11 cellular contexts compared by ENCODE assay signal in genomic region chr11:2443881-2444300, GRCh38. TPM values are rescaled to one million over a fixed set of nuclear protein-coding genes. Genes with fewer than 3 reads are reported as not detected.
DNase-seq lines count a peak whose midpoint lies in the region; ATAC-seq and TF ChIP-seq lines count a peak whose summit lies in the region.
"Had no signal": no experiment of that assay in that cellular context is flagged by ENCODE, and none has a peak within 500 bp of the region (broad histone marks: within the 10 kb centered on the region; RNA-seq: fewer than 3 reads in every experiment).

No MANE protein-coding gene starts in this region.

- no peaks in the 10 kb centered on the region for H3K36me3 ChIP-seq in transverse colon

- peaks cover 45% of the 10 kb centered on the region for H3K4me1 Mint-ChIP-seq in activated naive CD8-positive, alpha-beta T cell (ENCODE audit: low read depth)
- peaks cover 30% of the 10 kb centered on the region for H3K4me1 Mint-ChIP-seq in activated naive CD8-positive, alpha-beta T cell treated with anti-CD3 and anti-CD28 coated beads, Interleukin-2, amount 50 U/mL, for 24 hours
- H3K4me1 Mint-ChIP-seq in activated B cell treated with CpG ODN at 0.5 μM for 24 hours: peaks cover 38% of the 10 kb centered on the region

- H3K4me3 ChIP-seq in iPS-18c (ENCODE audit: insufficient read depth, low read depth, low read length) (peak overlapping the region; percentile 72), transverse colon (peak overlapping the region in 3 of 4 donors; percentile 31 to 53 (median 53))

- in situ Hi-C loops in transverse colon (cut with MboI; ENCODE audit: low pct_ligation_motif_present in 1 of 4, low pct_unique_long_range_greater_than_20kb in 1 of 4, low sequenced_read_pairs in 3 of 4): loop anchor here in 1 of 4 donors (25.0 kb wide), 1 partner anchor 443 kb away; the partner anchor contains the start of gene CDKN1C

- no peak for TF ChIP-seq EP300 in transverse colon (IDR thresholded peaks at IDR 0.05; ENCODE audit: low read depth)

- peaks cover 3 to 54% (median 44%) of the 10 kb centered on the region in 4 donors for H3K4me1 ChIP-seq in transverse colon

- H3K4me3 Mint-ChIP-seq in activated naive CD8-positive, alpha-beta T cell: peak overlapping the region; percentile 51
- H3K4me3 Mint-ChIP-seq in activated naive CD8-positive, alpha-beta T cell treated with anti-CD3 and anti-CD28 coated beads, Interleukin-2, amount 50 U/mL, for 24 hours: no peak overlapping the region
- H3K4me3 Mint-ChIP-seq in activated B cell treated with CpG ODN at 0.5 μM for 24 hours: peak overlapping the region; percentile 50

- CTCF ChIA-PET in activated B cell treated with CpG ODN at 0.5 μM for 24 hours (lab: Charles Lee): interaction anchor here (1.0 kb wide), 1 partner anchor 89 kb away, joined by 4 read pairs; no protein-coding TSS in a partner anchor

- H3K27ac ChIP-seq in transverse colon: peak overlapping the region; percentile 36 to 84 (median 60)

- 11% methylated on average over 20 of the region's 30 CpGs; no CpG with 5 or more reads in 1 of the 2 donors for WGBS in transverse colon (ENCODE audit: low coverage in 1 of 2), 2 donors

- no peak for DNase-seq in activated naive CD8-positive, alpha-beta T cell treated with anti-CD3 and anti-CD28 coated beads, Interleukin-2, amount 50 U/mL, for 24 hours
- no peak for DNase-seq in activated B cell treated with CpG ODN at 0.5 μM for 24 hours
- DNase-seq in transverse colon: peak; percentile 61
- DNase-seq in NCI-H2171 treated with DMSO at 0.1 percent for 48 hours (lab: John Stamatoyannopoulos, UW): no peak
- no peak for DNase-seq in germinal center (ENCODE audit: low spot score)
- no peak for DNase-seq in OCI-M1 (lab: John Stamatoyannopoulos, UW)
- DNase-seq: AML-193, amniotic stem cell, hypothalamus had no signal

- POLR2A ChIA-PET in activated B cell treated with CpG ODN at 0.5 μM for 24 hours (lab: Charles Lee): no interaction called here

- H3K27ac Mint-ChIP-seq in activated naive CD8-positive, alpha-beta T cell: no peak overlapping the region
- no peak overlapping the region for H3K27ac Mint-ChIP-seq in activated naive CD8-positive, alpha-beta T cell treated with anti-CD3 and anti-CD28 coated beads, Interleukin-2, amount 50 U/mL, for 24 hours
- no peak overlapping the region for H3K27ac Mint-ChIP-seq in activated B cell treated with CpG ODN at 0.5 μM for 24 hours

- H3K36me3 Mint-ChIP-seq in activated naive CD8-positive, alpha-beta T cell: no peaks in the 10 kb centered on the region
- no peaks in the 10 kb centered on the region for H3K36me3 Mint-ChIP-seq in activated naive CD8-positive, alpha-beta T cell treated with anti-CD3 and anti-CD28 coated beads, Interleukin-2, amount 50 U/mL, for 24 hours (ENCODE audit: low read depth)
- no peaks in the 10 kb centered on the region for H3K36me3 Mint-ChIP-seq in activated B cell treated with CpG ODN at 0.5 μM for 24 hours (ENCODE audit: low read depth)

- no peak for ATAC-seq in activated naive CD8-positive, alpha-beta T cell treated with anti-CD3 and anti-CD28 coated beads, Interleukin-2, amount 50 U/mL, for 24 hours
- no peak for ATAC-seq in activated B cell treated with CpG ODN at 0.5 μM for 24 hours (ENCODE audit: low read depth)

- intact Hi-C loops in activated B cell treated with CpG ODN at 0.5 μM for 24 hours (cut with micrococcal nuclease): loop anchor here (5.0 to 10.0 kb wide), 2 partner anchors 443 to 551 kb away; partner anchors contain the start of genes CDKN1C and NAP1L4
- intact Hi-C loops in transverse colon (cut with DNase I; ENCODE audit: low total_unique reads): no loop called here

- H3K27me3 Mint-ChIP-seq in activated naive CD8-positive, alpha-beta T cell: no peaks in the 10 kb centered on the region
- peaks cover 4% of the 10 kb centered on the region for H3K27me3 Mint-ChIP-seq in activated naive CD8-positive, alpha-beta T cell treated with anti-CD3 and anti-CD28 coated beads, Interleukin-2, amount 50 U/mL, for 24 hours
- no peaks in the 10 kb centered on the region for H3K27me3 Mint-ChIP-seq in activated B cell treated with CpG ODN at 0.5 μM for 24 hours

- peaks cover 16% of the 10 kb centered on the region for H3K27me3 ChIP-seq in transverse colon

- TF ChIP-seq CTCF in activated B cell treated with CpG ODN at 0.5 μM for 24 hours (IDR thresholded peaks at IDR 0.05) (no peak), transverse colon (IDR thresholded peaks at IDR 0.05) (no peak)

- H3K9me3 ChIP-seq in iPS-18c (ENCODE audit: control insufficient read depth, insufficient read depth, low read length) (no peaks in the 10 kb centered on the region), transverse colon (no peaks in the 10 kb centered on the region)

- H3K9me3 Mint-ChIP-seq in activated naive CD8-positive, alpha-beta T cell (ENCODE audit: low read depth): no peaks in the 10 kb centered on the region
- no peaks in the 10 kb centered on the region for H3K9me3 Mint-ChIP-seq in activated naive CD8-positive, alpha-beta T cell treated with anti-CD3 and anti-CD28 coated beads, Interleukin-2, amount 50 U/mL, for 24 hours
- H3K9me3 Mint-ChIP-seq in activated B cell treated with CpG ODN at 0.5 μM for 24 hours: peaks cover 3% of the 10 kb centered on the region

- no peak for TF ChIP-seq POLR2A in transverse colon (IDR thresholded peaks at IDR 0.05)

RNA-seq across cellular contexts. Expression of gene TRPM5, which starts 0.4 kb away (rescaled TPM):
- total RNA-seq in activated B cell treated with CpG ODN at 0.5 μM for 24 hours: not detected in 2 replicates
- total RNA-seq in transverse colon: 1 to 10 TPM; 1.4 to 7.5 (median 4.3) TPM

RNA-seq across cellular contexts. Expression of gene KCNQ1, which starts 0.9 kb away (rescaled TPM):
- total RNA-seq in activated B cell treated with CpG ODN at 0.5 μM for 24 hours (6.5 and 8.6 TPM in 2 replicates), transverse colon (10 to 100 TPM in 3 of 4 donors, 1 to 10 TPM in 1; 5.6 to 46.8 (median 24.6) TPM)

RNA-seq across cellular contexts. Expression of gene TSSC4, which starts 43.3 kb away (rescaled TPM):
- total RNA-seq in activated B cell treated with CpG ODN at 0.5 μM for 24 hours: 59.4 and 59.7 TPM in 2 replicates
- 10 to 100 TPM; 13.3 to 38.9 (median 36.0) TPM for total RNA-seq in transverse colon
